Comparison of ENCODE assay signal across 8 cellular contexts in genomic region chr5:36874465-36874864, GRCh38. TPM values are rescaled to one million over a fixed set of nuclear protein-coding genes. Genes with fewer than 3 reads are reported as not detected.
A peak's percentile ranks its signal among the peaks of the same experiment; 100 is the strongest.
DNase-seq lines count a peak whose midpoint lies in the region; ATAC-seq and TF ChIP-seq lines count a peak whose summit lies in the region.

No MANE protein-coding gene starts in this region.

- H3K27me3 Mint-ChIP-seq in CD8-positive, alpha-beta T cell (ENCODE audit: low read depth), result no peaks in the 10 kb centered on the region
- no peaks in the 10 kb centered on the region for H3K27me3 Mint-ChIP-seq in naive thymus-derived CD8-positive, alpha-beta T cell

- peaks cover 35% of the 10 kb centered on the region for H3K4me1 ChIP-seq in CD8-positive, alpha-beta T cell (ENCODE audit: insufficient read depth, low read length)

- H3K4me3 ChIP-seq in CD8-positive, alpha-beta T cell (ENCODE audit: low read depth, low read length), result peak overlapping the region; percentile 94
- H3K4me3 ChIP-seq in cardiac fibroblast (replicated peaks in 1 of 2; ENCODE audit: low read depth in 2 of 2, low read length in 2 of 2), result peak overlapping the region; percentile 82 to 83

- peaks cover 26% of the 10 kb centered on the region for H3K36me3 Mint-ChIP-seq in CD8-positive, alpha-beta T cell
- peaks cover 0 to 6% (median 4%) of the 10 kb centered on the region in 3 donors for H3K36me3 Mint-ChIP-seq in naive thymus-derived CD8-positive, alpha-beta T cell

- peak overlapping the region; percentile 96 for H3K27ac Mint-ChIP-seq in CD8-positive, alpha-beta T cell
- peak overlapping the region; percentile 95 to 99 (median 98) for H3K27ac Mint-ChIP-seq in naive thymus-derived CD8-positive, alpha-beta T cell

- peak overlapping the region; percentile 94 for H3K4me3 Mint-ChIP-seq in CD8-positive, alpha-beta T cell
- H3K4me3 Mint-ChIP-seq in naive thymus-derived CD8-positive, alpha-beta T cell, result peak overlapping the region; percentile 88 to 99 (median 93)

- H3K27ac ChIP-seq in CD8-positive, alpha-beta T cell (ENCODE audit: low read depth, low read length), result peak overlapping the region; percentile 92

- H3K9me3 Mint-ChIP-seq in CD8-positive, alpha-beta T cell, result no peaks in the 10 kb centered on the region
- H3K9me3 Mint-ChIP-seq in naive thymus-derived CD8-positive, alpha-beta T cell, result no peaks in the 10 kb centered on the region

- DNase-seq in CD8-positive, alpha-beta T cell, result no peak
- DNase-seq in NAMALWA (ENCODE audit: low spot score) (peak; percentile 56), cardiac fibroblast (ENCODE audit: low read depth in 2 of 2) (no peak), GM19238 (ENCODE audit: insufficient read length, low spot score) (no peak)
- DNase-seq in naive thymus-derived CD8-positive, alpha-beta T cell, result no peak

- intact Hi-C loops in CD8-positive, alpha-beta T cell (cut with DNase I, micrococcal nuclease), result loop anchor here (5.0 to 10.0 kb wide), 2 partner anchors 960 to 1942 kb away; no protein-coding TSS in a partner anchor

- no peaks in the 10 kb centered on the region for H3K9me3 ChIP-seq in CD8-positive, alpha-beta T cell (ENCODE audit: low read length)

- ATAC-seq in CD8-positive, alpha-beta T cell, result no peak
- ATAC-seq in naive thymus-derived CD8-positive, alpha-beta T cell, result no peak
- ATAC-seq in HG03095 (IDR thresholded peaks at IDR 0.05; ENCODE audit: unreplicated experiment), result no peak
- no peak for ATAC-seq in HG03135 (IDR thresholded peaks at IDR 0.05; ENCODE audit: unreplicated experiment)
- ATAC-seq in HG03025 (IDR thresholded peaks at IDR 0.05; ENCODE audit: low FRiP score, unreplicated experiment), result no peak

- no peak for TF ChIP-seq CTCF in CD8-positive, alpha-beta T cell (IDR thresholded peaks at IDR 0.05)
- no peak for TF ChIP-seq CTCF in cardiac fibroblast (IDR thresholded peaks at IDR 0.05; ENCODE audit: low read depth, low read length)

- peaks cover 58% of the 10 kb centered on the region for H3K4me1 Mint-ChIP-seq in CD8-positive, alpha-beta T cell (ENCODE audit: low read depth)
- peaks cover 19 to 60% (median 44%) of the 10 kb centered on the region in 4 donors for H3K4me1 Mint-ChIP-seq in naive thymus-derived CD8-positive, alpha-beta T cell

- POLR2A ChIA-PET in CD8-positive, alpha-beta T cell (lab: Charles Lee), result interaction anchor here (1.0 to 1.9 kb wide), 3 partner anchors 9 to 135 kb away, joined by 3 to 4 read pairs (median 4); no protein-coding TSS in a partner anchor
- POLR2A ChIA-PET in naive thymus-derived CD8-positive, alpha-beta T cell (lab: Charles Lee), result interaction anchor here (0.7 kb wide), 1 partner anchor 375 kb away, joined by 3 read pairs; the partner anchor contains the start of gene CPLANE1

- H3K36me3 ChIP-seq in CD8-positive, alpha-beta T cell (ENCODE audit: insufficient read depth, low read length), result no peaks in the 10 kb centered on the region

- CTCF ChIA-PET in CD8-positive, alpha-beta T cell (lab: Charles Lee), result interaction anchor here (0.6 kb wide), 1 partner anchor 135 kb away, joined by 3 read pairs; no protein-coding TSS in a partner anchor

- no peaks in the 10 kb centered on the region for H3K27me3 ChIP-seq in CD8-positive, alpha-beta T cell (ENCODE audit: insufficient read depth, low read length)

RNA-seq across cellular contexts. Expression of gene NIPBL, which starts 2.1 kb away (rescaled TPM):
- total RNA-seq in CD8-positive, alpha-beta T cell, result 100 to 1,000 TPM; 119 to 127 TPM
- 100 to 1,000 TPM; 120 to 127 TPM for total RNA-seq in naive thymus-derived CD8-positive, alpha-beta T cell
- polyA plus RNA-seq in naive thymus-derived CD8-positive, alpha-beta T cell, result 10 to 100 TPM; 13.8 to 36.4 (median 24.3) TPM
